ENCODE assay signal across 1 cellular context in genomic region chr6:73268896-73269295, GRCh38. TPM values are rescaled to one million over a fixed set of nuclear protein-coding genes. Genes with fewer than 3 reads are reported as not detected.
"Had no signal": no experiment of that assay in that cellular context is flagged by ENCODE, and none has a peak within 500 bp of the region (broad histone marks: within the 10 kb centered on the region; RNA-seq: fewer than 3 reads in every experiment).

No MANE protein-coding gene starts in this region.

RNA-seq across cellular contexts. Expression of gene KHDC1L, which starts 43.6 kb away (rescaled TPM):
- total RNA-seq: GM12878 had no signal
